In the genomic region with DNA sequence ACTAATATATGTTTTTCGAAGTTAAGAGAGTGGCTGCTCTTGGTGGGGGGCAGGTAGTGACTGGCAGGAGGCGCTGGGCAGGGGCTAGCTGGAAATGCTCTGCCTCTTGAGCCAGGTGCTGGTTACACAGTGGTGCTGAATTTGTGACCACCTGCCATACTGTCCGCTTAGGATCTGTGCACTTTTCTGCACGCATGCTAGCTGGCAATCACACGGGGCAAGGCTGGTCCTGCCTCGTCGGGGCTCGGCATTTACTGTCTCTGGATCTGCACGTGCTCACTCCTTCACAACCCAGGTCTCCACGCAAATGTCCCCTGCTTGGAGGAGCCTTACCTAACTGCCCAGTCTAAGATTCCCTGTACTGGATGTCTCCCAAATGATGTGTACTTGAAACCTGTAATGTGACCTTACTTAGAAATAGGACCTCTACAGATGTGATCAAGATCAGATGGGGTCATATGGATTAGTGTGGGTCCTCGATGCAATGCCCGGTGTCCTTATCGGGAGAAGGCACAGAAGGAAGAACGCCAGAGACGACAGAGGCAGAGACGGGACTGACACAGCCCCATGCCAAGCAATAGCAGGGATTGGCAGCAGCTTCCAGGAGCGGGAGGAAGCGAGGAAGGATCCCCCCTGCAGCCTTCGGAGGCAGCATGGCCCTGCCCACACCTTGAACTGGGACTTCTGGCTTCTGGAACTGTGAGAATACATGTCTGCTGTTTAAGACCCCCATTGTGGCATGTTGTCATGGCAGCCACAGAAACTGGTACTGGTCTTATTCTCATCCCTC, we compare ENCODE assay signal across 21 cellular contexts. TPM values are rescaled to one million over a fixed set of nuclear protein-coding genes. Genes with fewer than 3 reads are reported as not detected.
DNase-seq lines count a peak whose midpoint lies in the region; ATAC-seq, FAIRE-seq and TF ChIP-seq lines count a peak whose summit lies in the region.
"Had no signal": no experiment of that assay in that cellular context is flagged by ENCODE, and none has a peak within 500 bp of the region (broad histone marks: within the 10 kb centered on the region; RNA-seq: fewer than 3 reads in every experiment).

No MANE protein-coding gene starts in this region.

- peak overlapping the region; percentile 66 for H3K27ac Mint-ChIP-seq in nephron progenitor cell
- H3K27ac Mint-ChIP-seq: B cell; CD4-positive, CD25-positive, alpha-beta regulatory T cell; CD8-positive, alpha-beta T cell; HFFc6 had no signal

- H3K4me3 ChIP-seq in heart left ventricle (no peak overlapping the region), bronchial epithelial cell (ENCODE audit: low read depth, low read length) (no peak overlapping the region)
- H3K4me3 ChIP-seq: BLaER1, GM23248, HAP-1 had no signal

- H3K9me3 Mint-ChIP-seq in nephron progenitor cell = no peaks in the 10 kb centered on the region
- H3K9me3 Mint-ChIP-seq: CD4-positive, CD25-positive, alpha-beta regulatory T cell; CD8-positive, alpha-beta T cell; HFFc6 had no signal

- no peak for ATAC-seq in heart left ventricle
- ATAC-seq: CD8-positive, alpha-beta T cell had no signal

- H3K36me3 ChIP-seq in heart left ventricle (peaks cover 0 to 62% (median 24%) of the 10 kb centered on the region in 9 donors), bronchial epithelial cell (ENCODE audit: control insufficient read depth, insufficient read depth, low read length) (peaks cover 10% of the 10 kb centered on the region)

- H3K27me3 ChIP-seq in heart left ventricle (no peaks in the 10 kb centered on the region), bronchial epithelial cell (ENCODE audit: control insufficient read depth, insufficient read depth, low read length) (no peaks in the 10 kb centered on the region)
- H3K27me3 ChIP-seq: BLaER1 had no signal

- 93 to 98% (median 97%) methylated on average over 16 to 19 of the region's 19 CpGs for WGBS in heart left ventricle, 4 donors

- H3K4me1 ChIP-seq in heart left ventricle = no peaks in the 10 kb centered on the region
- H3K4me1 ChIP-seq: Caco-2, HAP-1 had no signal

- no peaks in the 10 kb centered on the region for H3K27me3 Mint-ChIP-seq in nephron progenitor cell (ENCODE audit: low read depth, poor library complexity)
- H3K27me3 Mint-ChIP-seq: B cell; CD4-positive, CD25-positive, alpha-beta regulatory T cell had no signal

- H3K27ac ChIP-seq in heart left ventricle = no peak overlapping the region
- H3K27ac ChIP-seq: 22Rv1, BLaER1, C4-2B, GM23248 had no signal

- H3K4me3 Mint-ChIP-seq in nephron progenitor cell = no peak overlapping the region
- H3K4me3 Mint-ChIP-seq: B cell; CD4-positive, CD25-positive, alpha-beta regulatory T cell; CD8-positive, alpha-beta T cell; HFFc6 had no signal

- H3K9me3 ChIP-seq in heart left ventricle = peaks cover 0 to 2% (median 0%) of the 10 kb centered on the region in 12 donors
- H3K9me3 ChIP-seq: Caco-2, HAP-1 had no signal

- no peak for TF ChIP-seq POLR2A in heart left ventricle (IDR thresholded peaks at IDR 0.05)

- no peak for TF ChIP-seq CTCF in heart left ventricle (IDR thresholded peaks at IDR 0.05)
- no peak for TF ChIP-seq CTCF in bronchial epithelial cell (IDR thresholded peaks at IDR 0.05; ENCODE audit: insufficient read depth, low read length, severe bottlenecking)
- no peak for TF ChIP-seq CTCF in nephron progenitor cell (IDR thresholded peaks at IDR 0.05)

- FAIRE-seq in bronchial epithelial cell (lab: Jason Lieb, UNC) = peak; percentile 85
- FAIRE-seq: A204.1, G401.6, GM12892 had no signal

- peaks cover 38% of the 10 kb centered on the region for H3K36me3 Mint-ChIP-seq in nephron progenitor cell (ENCODE audit: low read depth)

- H3K4me1 Mint-ChIP-seq in nephron progenitor cell = peaks cover 6% of the 10 kb centered on the region
- H3K4me1 Mint-ChIP-seq: B cell had no signal

- DNase-seq in cardiac septum (ENCODE audit: low spot score) (peak; percentile 38), heart left ventricle (no peak), bronchial epithelial cell (ENCODE audit: low read depth) (no peak), nephron progenitor cell (no peak), SHP77 (lab: John Stamatoyannopoulos, UW) (no peak), NCI-H510A (lab: John Stamatoyannopoulos, UW) (no peak)
- DNase-seq: Caco-2; CD4-positive, CD25-positive, alpha-beta regulatory T cell; CD8-positive, alpha-beta T cell; DMS153; DND-41; GM23248; HFFc6 had no signal

- intact Hi-C loops in cardiac septum (cut with DNase I) (no loop called here), heart left ventricle (cut with DNase I) (no loop called here)

RNA-seq across cellular contexts. Expression of a gene that starts 59.5 kb away (rescaled TPM):
- total RNA-seq in cardiac septum (15.7 TPM), heart left ventricle (10 to 100 TPM; 12.7 to 23.8 (median 17.4) TPM), bronchial epithelial cell (14.0 and 19.0 TPM in 2 replicates)
- 10 to 100 TPM; 16.1 to 27.1 TPM for polyA plus RNA-seq in heart left ventricle
